18 cellular contexts compared by ENCODE assay signal in the genomic region with DNA sequence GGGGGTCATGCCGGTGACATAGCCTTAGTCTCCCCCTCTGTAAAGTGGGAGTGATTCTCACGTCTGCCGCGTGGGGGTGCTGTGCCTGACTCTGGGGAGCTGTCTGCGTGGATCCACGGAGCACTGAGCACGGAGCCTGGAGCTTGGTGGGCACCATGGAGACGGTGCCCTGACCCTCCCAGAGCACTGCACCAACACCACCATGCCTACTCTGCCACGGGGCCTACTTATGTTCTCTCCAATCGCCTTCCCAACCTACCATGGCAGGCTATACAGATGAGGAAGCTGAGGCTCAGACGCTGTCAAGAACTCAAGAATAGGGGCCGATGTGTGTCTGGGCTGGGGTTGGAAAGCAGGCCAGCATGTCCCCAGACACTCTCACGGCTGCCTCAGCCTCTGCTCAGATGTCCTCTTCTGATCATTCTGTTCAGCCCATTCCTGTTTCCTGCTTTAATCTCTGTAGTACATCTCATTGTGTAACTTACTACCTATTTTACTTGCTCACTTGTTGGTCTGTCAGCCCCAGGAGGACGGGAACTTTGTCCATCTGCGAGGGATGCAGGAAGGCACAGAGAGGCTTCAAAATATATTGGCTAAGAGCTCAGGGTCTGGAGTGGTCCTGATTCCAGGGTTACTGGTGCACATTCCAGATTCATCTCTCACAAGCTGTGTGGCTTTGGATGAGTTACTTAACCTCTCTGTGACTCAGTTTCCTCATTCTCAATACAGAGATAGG.
"Had no signal": no experiment of that assay in that cellular context is flagged by ENCODE, and none has a peak within 500 bp of the region (broad histone marks: within the 10 kb centered on the region; RNA-seq: fewer than 3 reads in every experiment).

No MANE protein-coding gene starts in this region.

- H3K27me3 ChIP-seq: brain microvascular endothelial cell, left lung, right lobe of liver had no signal

- H3K27ac Mint-ChIP-seq: activated B cell treated with CpG ODN at 0.5 μM for 24 hours; activated CD8-positive, alpha-beta T cell treated with anti-CD3 and anti-CD28 coated beads for 36 hours; activated T-helper 1 cell treated with anti-CD3 and anti-CD28 coated beads, Interleukin-12 subunit alpha, Interleukin-12 subunit beta, Interleukin-2, Interleukin-4 antibody, amounts not matched to agents 30 ng/mL and 10 ng/mL and 1 ng/mL, durations not matched to agents 14 hours and 24 hours and 36 hours; natural killer cell; T-helper 2 cell treated with Interferon-gamma antibody and Interleukin-4, amounts not matched to agents 5 μg/mL and 100 μg/mL, for 36 hours had no signal

- H3K36me3 ChIP-seq: brain microvascular endothelial cell, gastroesophageal sphincter, left lung, right lobe of liver had no signal

- DNase-seq: activated B cell treated with CpG ODN at 0.5 μM for 24 hours; activated CD4-positive, alpha-beta T cell treated with anti-CD3 and anti-CD28 coated beads for 48 hours; activated CD8-positive, alpha-beta T cell treated with anti-CD3 and anti-CD28 coated beads for 36 hours; brain microvascular endothelial cell; cerebellar nuclear complex; dermis blood vessel endothelial cell; erythroblast; left lung; mammary epithelial cell; natural killer cell; occipital lobe; psoas muscle; right lobe of liver; stimulated activated naive CD8-positive, alpha-beta T cell treated with anti-CD3 and anti-CD28 coated beads, Interleukin-15, Interleukin-2, amounts not matched to agents 100 U/mL and 50 U/mL, for 24 hours had no signal

- H3K9me3 ChIP-seq: gastroesophageal sphincter, left lung, psoas muscle, right lobe of liver had no signal

- H3K4me1 ChIP-seq: gastroesophageal sphincter, left lung, psoas muscle, right lobe of liver had no signal

- H3K36me3 Mint-ChIP-seq: natural killer cell had no signal

- H3K4me3 Mint-ChIP-seq: activated B cell treated with CpG ODN at 0.5 μM for 24 hours; activated CD8-positive, alpha-beta T cell treated with anti-CD3 and anti-CD28 coated beads for 36 hours; activated T-helper 1 cell treated with anti-CD3 and anti-CD28 coated beads, Interleukin-12 subunit alpha, Interleukin-12 subunit beta, Interleukin-2, Interleukin-4 antibody, amounts not matched to agents 30 ng/mL and 10 ng/mL and 1 ng/mL, durations not matched to agents 14 hours and 24 hours and 36 hours; natural killer cell; T-helper 2 cell treated with Interferon-gamma antibody and Interleukin-4, amounts not matched to agents 5 μg/mL and 100 μg/mL, for 36 hours had no signal

- H3K4me3 ChIP-seq: gastroesophageal sphincter, left lung, psoas muscle, right lobe of liver had no signal

- H3K27ac ChIP-seq: brain microvascular endothelial cell, gastroesophageal sphincter, left lung, psoas muscle, right lobe of liver had no signal

- H3K4me1 Mint-ChIP-seq: activated B cell treated with CpG ODN at 0.5 μM for 24 hours, natural killer cell had no signal

- H3K9me3 Mint-ChIP-seq: activated CD8-positive, alpha-beta T cell treated with anti-CD3 and anti-CD28 coated beads for 36 hours; activated T-helper 1 cell treated with anti-CD3 and anti-CD28 coated beads, Interleukin-12 subunit alpha, Interleukin-12 subunit beta, Interleukin-2, Interleukin-4 antibody, amounts not matched to agents 30 ng/mL and 10 ng/mL and 1 ng/mL, durations not matched to agents 14 hours and 24 hours and 36 hours; natural killer cell; T-helper 2 cell treated with Interferon-gamma antibody and Interleukin-4, amounts not matched to agents 5 μg/mL and 100 μg/mL, for 36 hours had no signal

- FAIRE-seq: keratinocyte had no signal
